In the genomic region with DNA sequence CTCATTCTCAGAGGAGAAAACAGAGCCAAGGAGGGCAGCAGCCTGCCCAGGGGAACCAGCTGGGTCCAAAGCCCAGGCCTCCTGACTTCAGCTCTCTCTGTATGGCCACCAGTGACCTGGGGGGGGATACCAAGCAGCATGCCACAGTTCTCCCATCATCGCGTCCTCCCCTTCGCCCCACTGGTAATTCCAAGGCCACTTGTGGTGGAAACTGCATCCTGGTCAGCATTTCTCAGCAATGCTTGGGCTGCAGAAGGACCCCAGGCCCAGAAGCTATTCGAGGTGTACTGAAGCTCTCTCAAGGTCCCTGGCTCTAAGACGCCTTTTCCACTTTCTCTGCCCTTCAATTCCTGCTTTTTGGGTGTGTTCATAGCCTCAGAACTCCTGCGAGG, we compare ENCODE assay signal across 1 cellular context.
TF ChIP-seq lines count a peak whose summit lies in the region.

No MANE protein-coding gene starts in this region.

TF ChIP-seq in HepG2, 621 proteins besides CTCF, POLR2A, EP300 and RAD21:
- TF ChIP-seq, protein P1, sequence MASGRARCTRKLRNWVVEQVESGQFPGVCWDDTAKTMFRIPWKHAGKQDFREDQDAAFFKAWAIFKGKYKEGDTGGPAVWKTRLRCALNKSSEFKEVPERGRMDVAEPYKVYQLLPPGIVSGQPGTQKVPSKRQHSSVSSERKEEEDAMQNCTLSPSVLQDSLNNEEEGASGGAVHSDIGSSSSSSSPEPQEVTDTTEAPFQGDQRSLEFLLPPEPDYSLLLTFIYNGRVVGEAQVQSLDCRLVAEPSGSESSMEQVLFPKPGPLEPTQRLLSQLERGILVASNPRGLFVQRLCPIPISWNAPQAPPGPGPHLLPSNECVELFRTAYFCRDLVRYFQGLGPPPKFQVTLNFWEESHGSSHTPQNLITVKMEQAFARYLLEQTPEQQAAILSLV (CRISPR knock-in tag; IDR thresholded peaks at IDR 0.05; ENCODE audit: borderline replicate concordance): 0 out of 2 replicates have a peak, but pooled peaks have one; percentile 42
- no peak for TF ChIP-seq GABPA (IDR thresholded peaks at IDR 0.05; ENCODE audit: low read depth, low read length)
- TF ChIP-seq GABPA (CRISPR knock-in tag; IDR thresholded peaks at IDR 0.05; ENCODE audit: low read depth): 0 out of 2 replicates have a peak, but pooled peaks have one; percentile 13
- TF ChIP-seq, protein P2, sequence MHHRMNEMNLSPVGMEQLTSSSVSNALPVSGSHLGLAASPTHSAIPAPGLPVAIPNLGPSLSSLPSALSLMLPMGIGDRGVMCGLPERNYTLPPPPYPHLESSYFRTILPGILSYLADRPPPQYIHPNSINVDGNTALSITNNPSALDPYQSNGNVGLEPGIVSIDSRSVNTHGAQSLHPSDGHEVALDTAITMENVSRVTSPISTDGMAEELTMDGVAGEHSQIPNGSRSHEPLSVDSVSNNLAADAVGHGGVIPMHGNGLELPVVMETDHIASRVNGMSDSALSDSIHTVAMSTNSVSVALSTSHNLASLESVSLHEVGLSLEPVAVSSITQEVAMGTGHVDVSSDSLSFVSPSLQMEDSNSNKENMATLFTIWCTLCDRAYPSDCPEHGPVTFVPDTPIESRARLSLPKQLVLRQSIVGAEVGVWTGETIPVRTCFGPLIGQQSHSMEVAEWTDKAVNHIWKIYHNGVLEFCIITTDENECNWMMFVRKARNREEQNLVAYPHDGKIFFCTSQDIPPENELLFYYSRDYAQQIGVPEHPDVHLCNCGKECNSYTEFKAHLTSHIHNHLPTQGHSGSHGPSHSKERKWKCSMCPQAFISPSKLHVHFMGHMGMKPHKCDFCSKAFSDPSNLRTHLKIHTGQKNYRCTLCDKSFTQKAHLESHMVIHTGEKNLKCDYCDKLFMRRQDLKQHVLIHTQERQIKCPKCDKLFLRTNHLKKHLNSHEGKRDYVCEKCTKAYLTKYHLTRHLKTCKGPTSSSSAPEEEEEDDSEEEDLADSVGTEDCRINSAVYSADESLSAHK (CRISPR knock-in tag; IDR thresholded peaks at IDR 0.05; ENCODE audit: borderline replicate concordance): no peak
